14 cellular contexts compared by ENCODE assay signal in the genomic region with DNA sequence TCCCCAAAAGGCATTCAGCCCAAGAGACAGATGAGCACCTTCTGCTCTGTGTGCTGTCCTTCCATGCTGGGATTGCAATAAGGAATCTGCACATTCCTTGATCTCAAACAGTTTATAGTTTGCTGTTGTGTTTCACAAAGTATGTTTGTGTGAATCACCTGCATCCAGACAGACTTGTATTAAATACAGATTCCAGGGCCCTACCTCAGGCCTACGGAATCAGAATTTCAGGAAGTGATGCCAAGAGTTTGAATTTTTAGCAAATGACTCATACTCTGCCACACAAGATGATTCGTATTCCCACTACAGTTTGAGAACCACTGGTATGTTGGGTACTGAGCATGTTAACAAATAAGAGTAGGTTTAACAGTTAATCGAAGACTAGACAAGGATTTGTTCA. TPM values are rescaled to one million over a fixed set of nuclear protein-coding genes. Genes with fewer than 3 reads are reported as not detected.
DNase-seq lines count a peak whose midpoint lies in the region; ATAC-seq and TF ChIP-seq lines count a peak whose summit lies in the region.
"Had no signal": no experiment of that assay in that cellular context is flagged by ENCODE, and none has a peak within 500 bp of the region (broad histone marks: within the 10 kb centered on the region; RNA-seq: fewer than 3 reads in every experiment).

No MANE protein-coding gene starts in this region.

- H3K27ac Mint-ChIP-seq in activated CD4-positive, alpha-beta T cell treated with anti-CD3 and anti-CD28 coated beads for 36 hours = no peak overlapping the region
- no peak overlapping the region for H3K27ac Mint-ChIP-seq in activated CD4-positive, alpha-beta T cell treated with anti-CD3 and anti-CD28 coated beads, Interleukin-2, amount 10 ng/mL, durations not matched to agents 7 days and 5 days
- H3K27ac Mint-ChIP-seq: B cell, nephron had no signal

- H3K27me3 Mint-ChIP-seq in activated CD4-positive, alpha-beta T cell treated with anti-CD3 and anti-CD28 coated beads for 36 hours = no peaks in the 10 kb centered on the region
- no peaks in the 10 kb centered on the region for H3K27me3 Mint-ChIP-seq in activated CD4-positive, alpha-beta T cell treated with anti-CD3 and anti-CD28 coated beads, Interleukin-2, amount 10 ng/mL, durations not matched to agents 7 days and 5 days
- H3K27me3 Mint-ChIP-seq: B cell had no signal

- ATAC-seq in activated CD4-positive, alpha-beta T cell treated with anti-CD3 and anti-CD28 coated beads for 36 hours = peak; percentile 39
- ATAC-seq: body of pancreas had no signal

- no peak overlapping the region for H3K4me3 Mint-ChIP-seq in activated CD4-positive, alpha-beta T cell treated with anti-CD3 and anti-CD28 coated beads for 36 hours
- no peak overlapping the region for H3K4me3 Mint-ChIP-seq in activated CD4-positive, alpha-beta T cell treated with anti-CD3 and anti-CD28 coated beads, Interleukin-2, amount 10 ng/mL, durations not matched to agents 7 days and 5 days
- H3K4me3 Mint-ChIP-seq: B cell, nephron had no signal

- H3K9me3 ChIP-seq in right atrium auricular region = no peaks in the 10 kb centered on the region
- H3K9me3 ChIP-seq: body of pancreas, SJCRH30 had no signal

- no peak overlapping the region for H3K4me3 ChIP-seq in right atrium auricular region
- H3K4me3 ChIP-seq: body of pancreas, SJCRH30 had no signal

- intact Hi-C loops in activated CD4-positive, alpha-beta T cell treated with anti-CD3 and anti-CD28 coated beads for 36 hours (cut with DNase I, micrococcal nuclease) = no loop called here

- DNase-seq in activated CD4-positive, alpha-beta T cell treated with anti-CD3 and anti-CD28 coated beads for 36 hours = no peak
- no peak for DNase-seq in activated CD4-positive, alpha-beta T cell treated with anti-CD3 and anti-CD28 coated beads, Interleukin-2, amount 10 ng/mL, durations not matched to agents 7 days and 5 days
- DNase-seq in RPMI7951 (ENCODE audit: low read depth) = peak; percentile 78
- DNase-seq in fibroblast of gingiva (ENCODE audit: low read depth) = peak; percentile 57
- peak; percentile 16 for DNase-seq in stromal cell of bone marrow (ENCODE audit: low read depth)
- DNase-seq in right atrium auricular region (ENCODE audit: low spot score) = no peak
- no peak for DNase-seq in midbrain (lab: John Stamatoyannopoulos, UW)
- no peak for DNase-seq in NCI-H1694 treated with DMSO at 0.1 percent for 48 hours (lab: John Stamatoyannopoulos, UW)
- DNase-seq: body of pancreas, head of caudate nucleus, NCI-H2107, SJCRH30 had no signal

- H3K27ac ChIP-seq in right atrium auricular region = no peak overlapping the region
- H3K27ac ChIP-seq: body of pancreas, SJCRH30 had no signal

- peaks cover 24% of the 10 kb centered on the region for H3K4me1 Mint-ChIP-seq in activated CD4-positive, alpha-beta T cell treated with anti-CD3 and anti-CD28 coated beads for 36 hours
- peaks cover 17% of the 10 kb centered on the region for H3K4me1 Mint-ChIP-seq in activated CD4-positive, alpha-beta T cell treated with anti-CD3 and anti-CD28 coated beads, Interleukin-2, amount 10 ng/mL, durations not matched to agents 7 days and 5 days

- peaks cover 17% of the 10 kb centered on the region for H3K36me3 Mint-ChIP-seq in activated CD4-positive, alpha-beta T cell treated with anti-CD3 and anti-CD28 coated beads for 36 hours (ENCODE audit: low read depth)
- peaks cover 29% of the 10 kb centered on the region for H3K36me3 Mint-ChIP-seq in activated CD4-positive, alpha-beta T cell treated with anti-CD3 and anti-CD28 coated beads, Interleukin-2, amount 10 ng/mL, durations not matched to agents 7 days and 5 days (ENCODE audit: low read depth)

- POLR2A ChIA-PET in activated CD4-positive, alpha-beta T cell treated with anti-CD3 and anti-CD28 coated beads for 36 hours (lab: Charles Lee) = no interaction called here
- POLR2A ChIA-PET in activated CD4-positive, alpha-beta T cell treated with anti-CD3 and anti-CD28 coated beads, Interleukin-2, amount 10 ng/mL, durations not matched to agents 7 days and 5 days (lab: Charles Lee) = no interaction called here

- no peaks in the 10 kb centered on the region for H3K27me3 ChIP-seq in right atrium auricular region
- H3K27me3 ChIP-seq: body of pancreas, SJCRH30 had no signal

- CTCF ChIA-PET in activated CD4-positive, alpha-beta T cell treated with anti-CD3 and anti-CD28 coated beads for 36 hours (lab: Charles Lee) = no interaction called here
- CTCF ChIA-PET in activated CD4-positive, alpha-beta T cell treated with anti-CD3 and anti-CD28 coated beads, Interleukin-2, amount 10 ng/mL, durations not matched to agents 7 days and 5 days (lab: Charles Lee) = no interaction called here

- no peak for TF ChIP-seq CTCF in right atrium auricular region (IDR thresholded peaks at IDR 0.05)

- no peaks in the 10 kb centered on the region for H3K4me1 ChIP-seq in right atrium auricular region
- H3K4me1 ChIP-seq: SJCRH30 had no signal

- H3K36me3 ChIP-seq in right atrium auricular region = no peaks in the 10 kb centered on the region

- peaks cover 2% of the 10 kb centered on the region for H3K9me3 Mint-ChIP-seq in activated CD4-positive, alpha-beta T cell treated with anti-CD3 and anti-CD28 coated beads for 36 hours (ENCODE audit: low read depth)
- no peaks in the 10 kb centered on the region for H3K9me3 Mint-ChIP-seq in activated CD4-positive, alpha-beta T cell treated with anti-CD3 and anti-CD28 coated beads, Interleukin-2, amount 10 ng/mL, durations not matched to agents 7 days and 5 days

RNA-seq across cellular contexts. Expression of gene VAMP7, which starts 7.0 kb away (rescaled TPM):
- total RNA-seq in activated CD4-positive, alpha-beta T cell treated with anti-CD3 and anti-CD28 coated beads for 36 hours = 10 to 100 TPM; 34.9 to 37.2 TPM
- total RNA-seq in activated CD4-positive, alpha-beta T cell treated with anti-CD3 and anti-CD28 coated beads, Interleukin-2, amount 10 ng/mL, durations not matched to agents 7 days and 5 days = 10 to 100 TPM; 31.5 to 35.9 TPM
- 69.8 and 81.8 TPM in 2 replicates for total RNA-seq in RPMI7951 (2014; rRNA removed; shearing (Covaris generic))
- total RNA-seq in right atrium auricular region = 10 to 100 TPM; 18.2 to 19.3 TPM

Comparison
In these comparisons a context has a peak if more than half of its experiments do, and no peak if none do; other contexts are left out.
1. DNase-seq: peak in RPMI7951 (single experiment), fibroblast of gingiva (single experiment) and stromal cell of bone marrow (single experiment); none in activated CD4-positive, alpha-beta T cell treated with anti-CD3 and anti-CD28 coated beads for 36 hours (single experiment), activated CD4-positive, alpha-beta T cell treated with anti-CD3 and anti-CD28 coated beads, Interleukin-2, amount 10 ng/mL, durations not matched to agents 7 days and 5 days (single experiment), right atrium auricular region (single experiment), midbrain (single experiment) and NCI-H1694 treated with DMSO at 0.1 percent for 48 hours (single experiment).